Comparison of ENCODE assay signal across 8 cellular contexts in genomic region chr7:1533569-1534329, GRCh38. TPM values are rescaled to one million over a fixed set of nuclear protein-coding genes. Genes with fewer than 3 reads are reported as not detected.
A peak's percentile ranks its signal among the peaks of the same experiment; 100 is the strongest.
DNase-seq lines count a peak whose midpoint lies in the region; ATAC-seq and TF ChIP-seq lines count a peak whose summit lies in the region.

No MANE protein-coding gene starts in this region.

- peak; percentile 69 for DNase-seq in activated CD4-positive, alpha-beta T cell treated with anti-CD3 and anti-CD28 coated beads, Interleukin-2, amount 10 ng/mL, durations not matched to agents 24 days and 14 days
- DNase-seq in activated CD4-positive, alpha-beta T cell treated with anti-CD3 and anti-CD28 coated beads for 1 hour, result no peak
- DNase-seq in Peyer's patch (peak; percentile 33 to 73 (median 69)), choroid plexus epithelial cell (ENCODE audit: low read depth) (peak; percentile 84), uterus (peak; percentile 41 to 53)

- H3K27ac ChIP-seq in Peyer's patch, result peak overlapping the region; percentile 83 to 99 (median 94)
- peak overlapping the region; percentile 89 for H3K27ac ChIP-seq in mesodermal cell (ENCODE audit: low read depth, low read length, severe bottlenecking)
- peak overlapping the region; percentile 96 to 98 for H3K27ac ChIP-seq in uterus

- WGBS in mesodermal cell (ENCODE audit: insufficient coverage in 2 of 2), 2 experiments, result 79 to 84% methylated on average over 16 to 21 of the region's 24 CpGs

- peak overlapping the region in 2 of 4 donors; percentile 80 to 93 for H3K4me3 ChIP-seq in Peyer's patch
- peak overlapping the region; percentile 7 for H3K4me3 ChIP-seq in choroid plexus epithelial cell (ENCODE audit: low read depth, low read length)
- H3K4me3 ChIP-seq in mesodermal cell (ENCODE audit: extremely low read depth, insufficient read depth, low read length, poor library complexity, severe bottlenecking), result no peak overlapping the region
- H3K4me3 ChIP-seq in uterus, result peak overlapping the region in 1 of 2 donors; percentile 66

- peaks cover 4 to 58% (median 18%) of the 10 kb centered on the region in 4 donors for H3K4me1 ChIP-seq in Peyer's patch
- peaks cover 69% of the 10 kb centered on the region for H3K4me1 ChIP-seq in mesodermal cell (ENCODE audit: control insufficient read depth, insufficient read depth, low read length, poor library complexity, severe bottlenecking)
- peaks cover 12 to 20% of the 10 kb centered on the region in 2 donors for H3K4me1 ChIP-seq in uterus

- peaks cover 5% of the 10 kb centered on the region for H3K36me3 Mint-ChIP-seq in activated CD4-positive, alpha-beta T cell treated with anti-CD3 and anti-CD28 coated beads, Interleukin-2, amount 10 ng/mL, durations not matched to agents 24 days and 14 days (ENCODE audit: low read depth)

- ATAC-seq in GM19455 (IDR thresholded peaks at IDR 0.05; ENCODE audit: unreplicated experiment) (no peak), GM21515 (IDR thresholded peaks at IDR 0.05; ENCODE audit: unreplicated experiment) (no peak)

- H3K9me3 Mint-ChIP-seq in activated CD4-positive, alpha-beta T cell treated with anti-CD3 and anti-CD28 coated beads, Interleukin-2, amount 10 ng/mL, durations not matched to agents 24 days and 14 days, result no peaks in the 10 kb centered on the region

- H3K36me3 ChIP-seq in Peyer's patch, result peaks cover 0 to 14% (median 0%) of the 10 kb centered on the region in 3 donors
- H3K36me3 ChIP-seq in mesodermal cell (ENCODE audit: control insufficient read depth, insufficient read depth, low read length), result peaks cover 8% of the 10 kb centered on the region
- no peaks in the 10 kb centered on the region for H3K36me3 ChIP-seq in uterus

- intact Hi-C loops in activated CD4-positive, alpha-beta T cell treated with anti-CD3 and anti-CD28 coated beads, Interleukin-2, amount 10 ng/mL, durations not matched to agents 24 days and 14 days (cut with micrococcal nuclease), result loop anchor here (2.0 to 5.0 kb wide), 3 partner anchors 75 to 873 kb away; partner anchors contain the start of genes MICALL2 and ZFAND2A
- intact Hi-C loops in uterus (cut with DNase I; ENCODE audit: low total_unique reads), result no loop called here

- H3K27ac Mint-ChIP-seq in activated CD4-positive, alpha-beta T cell treated with anti-CD3 and anti-CD28 coated beads, Interleukin-2, amount 10 ng/mL, durations not matched to agents 24 days and 14 days, result peak overlapping the region; percentile 94

- H3K27me3 ChIP-seq in Peyer's patch (no peaks in the 10 kb centered on the region), uterus (no peaks in the 10 kb centered on the region)

- TF ChIP-seq CTCF in Peyer's patch (IDR thresholded peaks at IDR 0.05) (no peak), choroid plexus epithelial cell (conservative IDR thresholded peaks at IDR 0.05; ENCODE audit: low read depth, low read length) (no peak), uterus (IDR thresholded peaks at IDR 0.05) (no peak)

- TF ChIP-seq POLR2A in Peyer's patch (IDR thresholded peaks at IDR 0.05), result no peak
- no peak for TF ChIP-seq POLR2A in uterus (IDR thresholded peaks at IDR 0.05)

- no peaks in the 10 kb centered on the region for H3K9me3 ChIP-seq in Peyer's patch
- no peaks in the 10 kb centered on the region for H3K9me3 ChIP-seq in mesodermal cell (ENCODE audit: control insufficient read depth, low read length)
- no peaks in the 10 kb centered on the region for H3K9me3 ChIP-seq in uterus

- H3K4me3 Mint-ChIP-seq in activated CD4-positive, alpha-beta T cell treated with anti-CD3 and anti-CD28 coated beads, Interleukin-2, amount 10 ng/mL, durations not matched to agents 24 days and 14 days, result peak overlapping the region; percentile 91

- peaks cover 24% of the 10 kb centered on the region for H3K4me1 Mint-ChIP-seq in activated CD4-positive, alpha-beta T cell treated with anti-CD3 and anti-CD28 coated beads, Interleukin-2, amount 10 ng/mL, durations not matched to agents 24 days and 14 days

- H3K27me3 Mint-ChIP-seq in activated CD4-positive, alpha-beta T cell treated with anti-CD3 and anti-CD28 coated beads, Interleukin-2, amount 10 ng/mL, durations not matched to agents 24 days and 14 days, result no peaks in the 10 kb centered on the region

RNA-seq across cellular contexts. Expression of gene MAFK, which starts 3.2 kb away (rescaled TPM):
- total RNA-seq in activated CD4-positive, alpha-beta T cell treated with anti-CD3 and anti-CD28 coated beads, Interleukin-2, amount 10 ng/mL, durations not matched to agents 24 days and 14 days, result 42.9 and 45.5 TPM in 2 replicates
- total RNA-seq in Peyer's patch (10 to 100 TPM; 32.9 to 80.2 (median 55.0) TPM), uterus (10 to 100 TPM; 10.8 to 40.9 (median 26.0) TPM)
- 17.9 TPM for polyA plus RNA-seq in mesodermal cell (2013, experiment 1 of 2)
- polyA plus RNA-seq in mesodermal cell (2013, experiment 2 of 2), result 15.4 TPM

RNA-seq across cellular contexts. Expression of gene TMEM184A, which starts 22.3 kb away (rescaled TPM):
- not detected in 2 replicates for total RNA-seq in activated CD4-positive, alpha-beta T cell treated with anti-CD3 and anti-CD28 coated beads, Interleukin-2, amount 10 ng/mL, durations not matched to agents 24 days and 14 days
- 100 to 1,000 TPM in 3 of 4 donors, 10 to 100 TPM in 1; 41.3 to 161 (median 151) TPM for total RNA-seq in Peyer's patch
- 1.8 TPM for polyA plus RNA-seq in mesodermal cell (2013, experiment 1 of 2)
- polyA plus RNA-seq in mesodermal cell (2013, experiment 2 of 2), result 0.86 TPM
- 1 to 10 TPM in 1 of 4 donors, under 1 TPM in 2, not detected in 1; 0.29 to 2.8 (median 0.64) TPM for total RNA-seq in uterus

RNA-seq across cellular contexts. Expression of gene INTS1, which starts 29.6 kb away (rescaled TPM):
- 89.5 and 94.3 TPM in 2 replicates for total RNA-seq in activated CD4-positive, alpha-beta T cell treated with anti-CD3 and anti-CD28 coated beads, Interleukin-2, amount 10 ng/mL, durations not matched to agents 24 days and 14 days
- total RNA-seq in Peyer's patch (100 to 1,000 TPM in 2 of 4 donors, 10 to 100 TPM in 2; 84.4 to 192 (median 108) TPM), uterus (10 to 100 TPM in 3 of 4 donors, 1 to 10 TPM in 1; 8.2 to 68.9 (median 30.3) TPM)
- polyA plus RNA-seq in mesodermal cell (2013, experiment 1 of 2), result 71.6 TPM
- polyA plus RNA-seq in mesodermal cell (2013, experiment 2 of 2), result 53.3 TPM

RNA-seq across cellular contexts. Expression of gene PSMG3, which starts 36.1 kb away (rescaled TPM):
- 58.0 and 58.5 TPM in 2 replicates for total RNA-seq in activated CD4-positive, alpha-beta T cell treated with anti-CD3 and anti-CD28 coated beads, Interleukin-2, amount 10 ng/mL, durations not matched to agents 24 days and 14 days
- total RNA-seq in Peyer's patch (10 to 100 TPM; 33.0 to 67.5 (median 47.7) TPM), uterus (100 to 1,000 TPM in 1 of 4 donors, 10 to 100 TPM in 3; 16.4 to 143 (median 25.7) TPM)
- polyA plus RNA-seq in mesodermal cell (2013, experiment 1 of 2), result 28.0 TPM
- 22.4 TPM for polyA plus RNA-seq in mesodermal cell (2013, experiment 2 of 2)

Comparison
In these comparisons a context has a peak if more than half of its experiments do, and no peak if none do; other contexts are left out.
1. RNA of gene TMEM184A, which starts 22.3 kb away (total RNA-seq): 41.3 to 161 TPM in Peyer's patch; 0.29 to 2.8 TPM in uterus and not detected in activated CD4-positive, alpha-beta T cell treated with anti-CD3 and anti-CD28 coated beads, Interleukin-2, amount 10 ng/mL, durations not matched to agents 24 days and 14 days; every median in the first group is over 10 times any median in the second.
2. Peak in every context shown above with its lines, with median percentiles within 50 percentile points of each other: H3K27ac ChIP-seq.